ENCODE assay signal across 13 cellular contexts in genomic region chr20:25273046-25273445, GRCh38. TPM values are rescaled to one million over a fixed set of nuclear protein-coding genes. Genes with fewer than 3 reads are reported as not detected.
DNase-seq lines count a peak whose midpoint lies in the region; ATAC-seq and TF ChIP-seq lines count a peak whose summit lies in the region.
"Had no signal": no experiment of that assay in that cellular context is flagged by ENCODE, and none has a peak within 500 bp of the region (broad histone marks: within the 10 kb centered on the region; RNA-seq: fewer than 3 reads in every experiment).

No MANE protein-coding gene starts in this region.

- ATAC-seq in GM19452 (IDR thresholded peaks at IDR 0.05; ENCODE audit: unreplicated experiment) (no peak), HG03280 (IDR thresholded peaks at IDR 0.05; ENCODE audit: unreplicated experiment) (no peak)
- ATAC-seq: activated CD8-positive, alpha-beta T cell treated with anti-CD3 and anti-CD28 coated beads for 36 hours had no signal

- CTCF ChIA-PET in HEK293 (lab: Yijun Ruan, JAX): interaction anchor here (0.7 kb wide), 2 partner anchors 39 to 121 kb away, joined by 3 to 4 read pairs; no protein-coding TSS in a partner anchor

- TF ChIP-seq CTCF in HEK293 (tag by site-specific recombination; IDR thresholded peaks at IDR 0.05): no peak
- TF ChIP-seq CTCF in right atrium auricular region (IDR thresholded peaks at IDR 0.05): no peak

- DNase-seq in anterior cingulate cortex (lab: John Stamatoyannopoulos, UW) (peak in 33 of 58 donors; percentile 15 to 75 (median 51)), right atrium auricular region (ENCODE audit: low spot score) (no peak), COLO668 (lab: John Stamatoyannopoulos, UW; ENCODE audit: unreplicated experiment) (no peak), NCI-H187 (lab: John Stamatoyannopoulos, UW) (no peak)
- DNase-seq: activated CD8-positive, alpha-beta T cell treated with anti-CD3 and anti-CD28 coated beads for 36 hours; NCI-H2029 treated with DMSO at 0.1 percent for 48 hours; SHP77; stimulated activated CD4-positive, alpha-beta T cell treated with anti-CD3 and anti-CD28 coated beads, Interleukin-4, amount 100 ng/mL, for 24 hours; T-helper 9 cell had no signal

- H3K27ac ChIP-seq in HEK293 (ENCODE audit: extremely low read depth, low read depth, low read length) (no peak overlapping the region), right atrium auricular region (peak overlapping the region; percentile 46 to 78), rectal smooth muscle tissue (ENCODE audit: low read depth, low read length) (peak overlapping the region; percentile 88)

- peaks cover 0 to 87% of the 10 kb centered on the region in 2 experiments; a peak in 2 of 3 replicates for H3K36me3 ChIP-seq in HEK293 (ENCODE audit: control insufficient read depth in 2 of 2, insufficient read depth in 1 of 2, low read length in 2 of 2)
- H3K36me3 ChIP-seq in right atrium auricular region: peaks cover 82% of the 10 kb centered on the region
- H3K36me3 ChIP-seq in rectal smooth muscle tissue (ENCODE audit: control insufficient read depth, insufficient read depth, low read length): peaks cover 42% of the 10 kb centered on the region

- H3K9me3 ChIP-seq in HEK293 (ENCODE audit: control insufficient read depth, insufficient read depth, low read depth, low read length) (no peaks in the 10 kb centered on the region), right atrium auricular region (no peaks in the 10 kb centered on the region)

- H3K4me3 ChIP-seq in HEK293 (ENCODE audit: low read depth, low read length) (no peak overlapping the region), right atrium auricular region (no peak overlapping the region), rectal smooth muscle tissue (ENCODE audit: low read length) (no peak overlapping the region)

- H3K4me1 ChIP-seq in HEK293 (ENCODE audit: control insufficient read depth, insufficient read depth, low read length) (no peaks in the 10 kb centered on the region), right atrium auricular region (peaks cover 0 to 61% of the 10 kb centered on the region in 2 donors), rectal smooth muscle tissue (ENCODE audit: control insufficient read depth, insufficient read depth, low read length) (peaks cover 13% of the 10 kb centered on the region)

- POLR2A ChIA-PET in HEK293 (lab: Yijun Ruan, JAX): no interaction called here

- H3K27me3 ChIP-seq in right atrium auricular region: no peaks in the 10 kb centered on the region
- H3K27me3 ChIP-seq in rectal smooth muscle tissue (ENCODE audit: control insufficient read depth, insufficient read depth, low read length): no peaks in the 10 kb centered on the region

- H3K9ac ChIP-seq in rectal smooth muscle tissue (ENCODE audit: low read length): peak overlapping the region; percentile 36

TF ChIP-seq in HEK293, 187 proteins besides CTCF, POLR2A, EP300 and RAD21:
- TF ChIP-seq OVOL3 (tag by site-specific recombination; IDR thresholded peaks at IDR 0.05): no peak
- no peak for TF ChIP-seq ZNF202 (tag by site-specific recombination; IDR thresholded peaks at IDR 0.05; ENCODE audit: borderline replicate concordance)
- TF ChIP-seq ZNF169 (tag by site-specific recombination; IDR thresholded peaks at IDR 0.05): no peak
- peak; percentile 19; the same call in 1 of the 2 replicates for TF ChIP-seq ZIC2 (tag by site-specific recombination; IDR thresholded peaks at IDR 0.05)
- no peak for TF ChIP-seq ZSCAN23 (tag by site-specific recombination; IDR thresholded peaks at IDR 0.05)
TF ChIP-seq in HEK293: peak in this region for 1.

RNA-seq across cellular contexts. Expression of gene PYGB, which starts 25.2 kb away (rescaled TPM):
- 100 to 1,000 TPM; 145 to 174 TPM for total RNA-seq in right atrium auricular region

Comparison
In these comparisons a context has a peak if more than half of its experiments do, and no peak if none do; other contexts are left out.
1. DNase-seq: peak in anterior cingulate cortex (33 of 58); none in right atrium auricular region (single experiment), COLO668 (single experiment) and NCI-H187 (0 of 2).